Comparison of ENCODE assay signal across 14 cellular contexts in genomic region chr16:64532117-64532516, GRCh38.
DNase-seq lines count a peak whose midpoint lies in the region; ATAC-seq and TF ChIP-seq lines count a peak whose summit lies in the region.
"Had no signal": no experiment of that assay in that cellular context is flagged by ENCODE, and none has a peak within 500 bp of the region (broad histone marks: within the 10 kb centered on the region; RNA-seq: fewer than 3 reads in every experiment).

No MANE protein-coding gene starts in this region.

- H3K79me2 ChIP-seq in GM23338 (replicated peaks; ENCODE audit: insufficient read depth) (no peaks in the 10 kb centered on the region), MM.1S (ENCODE audit: low read length) (no peaks in the 10 kb centered on the region), osteoblast (ENCODE audit: insufficient read depth, low read length) (no peaks in the 10 kb centered on the region)

- H3K9me2 ChIP-seq in GM23338 (ENCODE audit: insufficient read depth) (peaks cover 28% of the 10 kb centered on the region), MM.1S (replicated peaks; ENCODE audit: insufficient read depth, low read length) (no peaks in the 10 kb centered on the region)

- peak overlapping the region; percentile 53; the same call in 1 of the 2 replicates for H2AFZ ChIP-seq in GM23338
- H2AFZ ChIP-seq in MM.1S (ENCODE audit: low read length) = no peak overlapping the region
- H2AFZ ChIP-seq in osteoblast (ENCODE audit: low read length) = peak overlapping the region; percentile 65

- H3K4me3 ChIP-seq in GM23338 = no peak overlapping the region
- no peak overlapping the region for H3K4me3 ChIP-seq in MM.1S (ENCODE audit: low read length)
- H3K4me3 ChIP-seq in endocrine pancreas (ENCODE audit: control insufficient read depth, insufficient read depth, low read length) = peak overlapping the region; percentile 26
- no peak overlapping the region for H3K4me3 ChIP-seq in osteoblast (ENCODE audit: insufficient read depth, low read length)
- H3K4me3 ChIP-seq: BLaER1 treated with 17β-estradiol and CSF1 and Interleukin-3, amounts not matched to agents 10 nM and 100 nM; GM12878 had no signal

- H3F3A ChIP-seq in GM23338 (replicated peaks; ENCODE audit: low read depth) = no peaks in the 10 kb centered on the region
- no peaks in the 10 kb centered on the region for H3F3A ChIP-seq in MM.1S (ENCODE audit: insufficient read depth, low read length)

- H3K9ac ChIP-seq in MM.1S (ENCODE audit: low read length) = no peak overlapping the region
- no peak overlapping the region for H3K9ac ChIP-seq in endocrine pancreas (ENCODE audit: control insufficient read depth, insufficient read depth, low read length)
- H3K9ac ChIP-seq: BLaER1 treated with 17β-estradiol and CSF1 and Interleukin-3, amounts not matched to agents 10 nM and 100 nM had no signal

- H3K9me3 ChIP-seq in MM.1S (replicated peaks; ENCODE audit: insufficient read depth, low read length) (no peaks in the 10 kb centered on the region), endocrine pancreas (ENCODE audit: control insufficient read depth, low read length) (no peaks in the 10 kb centered on the region), osteoblast (ENCODE audit: low read depth, low read length) (no peaks in the 10 kb centered on the region)

- H3K27ac ChIP-seq in GM23338 (ENCODE audit: low read depth) (no peak overlapping the region), MM.1S (ENCODE audit: low read length) (no peak overlapping the region), osteoblast (ENCODE audit: low read depth, low read length) (no peak overlapping the region)
- H3K27ac ChIP-seq: BLaER1 treated with 17β-estradiol and CSF1 and Interleukin-3, amounts not matched to agents 10 nM and 100 nM; HL-60 had no signal

- H3K4me1 ChIP-seq in GM23338 (ENCODE audit: insufficient read depth) = peaks cover 35% of the 10 kb centered on the region
- H3K4me1 ChIP-seq in MM.1S (ENCODE audit: low read length) = no peaks in the 10 kb centered on the region
- H3K4me1 ChIP-seq in endocrine pancreas (ENCODE audit: control insufficient read depth, insufficient read depth, low read length) = no peaks in the 10 kb centered on the region
- H3K4me1 ChIP-seq in osteoblast (ENCODE audit: insufficient read depth, low read length) = no peaks in the 10 kb centered on the region
- H3K4me1 ChIP-seq: BLaER1 treated with 17β-estradiol and CSF1 and Interleukin-3, amounts not matched to agents 10 nM and 100 nM had no signal

- H3K4me1 Mint-ChIP-seq in GM23338 = peaks cover 29% of the 10 kb centered on the region
- H3K4me1 Mint-ChIP-seq in natural killer cell treated with Interleukin-12 subunit alpha and Interleukin-12 subunit beta and Interleukin-15 and Interleukin-18, amount 100 ng/mL, for 72 hours (ENCODE audit: low read depth in 2 of 2) = no peaks in the 10 kb centered on the region
- H3K4me1 Mint-ChIP-seq: CD4-positive, CD25-positive, alpha-beta regulatory T cell had no signal

- TF ChIP-seq CTCF in GM23338 (conservative IDR thresholded peaks at IDR 0.05; ENCODE audit: low read depth in 2 of 2) (no peak), MM.1S (IDR thresholded peaks at IDR 0.05; ENCODE audit: low read length) (no peak), osteoblast (IDR thresholded peaks at IDR 0.05; ENCODE audit: extremely low read depth, low read depth, low read length) (no peak)

- peaks cover 5% of the 10 kb centered on the region for H3K27me3 Mint-ChIP-seq in GM23338 (ENCODE audit: insufficient read depth, low read depth, poor library complexity)
- H3K27me3 Mint-ChIP-seq in natural killer cell treated with Interleukin-12 subunit alpha and Interleukin-12 subunit beta and Interleukin-15 and Interleukin-18, amount 100 ng/mL, for 72 hours = no peaks in the 10 kb centered on the region
- H3K27me3 Mint-ChIP-seq: CD4-positive, CD25-positive, alpha-beta regulatory T cell had no signal

- no peak overlapping the region for H3K27ac Mint-ChIP-seq in GM23338
- no peak overlapping the region for H3K27ac Mint-ChIP-seq in natural killer cell treated with Interleukin-12 subunit alpha and Interleukin-12 subunit beta and Interleukin-15 and Interleukin-18, amount 100 ng/mL, for 72 hours
- H3K27ac Mint-ChIP-seq: CD4-positive, CD25-positive, alpha-beta regulatory T cell had no signal

- H3K27me3 ChIP-seq in GM23338 (ENCODE audit: insufficient read depth) (no peaks in the 10 kb centered on the region), MM.1S (replicated peaks; ENCODE audit: insufficient read depth, low read length) (no peaks in the 10 kb centered on the region), endocrine pancreas (ENCODE audit: control insufficient read depth, insufficient read depth, low read length) (no peaks in the 10 kb centered on the region), osteoblast (ENCODE audit: insufficient read depth, low read length) (no peaks in the 10 kb centered on the region)
- H3K27me3 ChIP-seq: BLaER1 treated with 17β-estradiol and CSF1 and Interleukin-3, amounts not matched to agents 10 nM and 100 nM had no signal

- no peaks in the 10 kb centered on the region; the same call in 2 of the 3 replicates for H3K36me3 Mint-ChIP-seq in GM23338 (ENCODE audit: low read depth)
- peaks cover under 1% of the 10 kb centered on the region for H3K36me3 Mint-ChIP-seq in natural killer cell treated with Interleukin-12 subunit alpha and Interleukin-12 subunit beta and Interleukin-15 and Interleukin-18, amount 100 ng/mL, for 72 hours
- H3K36me3 Mint-ChIP-seq: CD4-positive, CD25-positive, alpha-beta regulatory T cell had no signal

- ATAC-seq in GM23338 = no peak
- no peak for ATAC-seq in natural killer cell treated with Interleukin-12 subunit alpha and Interleukin-12 subunit beta and Interleukin-15 and Interleukin-18, amount 100 ng/mL, for 72 hours
- ATAC-seq: GM12878, HCT116 had no signal

- H3K4me2 ChIP-seq in GM23338 = no peak overlapping the region
- no peak overlapping the region for H3K4me2 ChIP-seq in MM.1S (ENCODE audit: low read depth, low read length)
- H3K4me2 ChIP-seq in osteoblast (ENCODE audit: insufficient read depth, low read length) = peak overlapping the region; percentile 52
- H3K4me2 ChIP-seq: BLaER1 treated with 17β-estradiol and CSF1 and Interleukin-3, amounts not matched to agents 10 nM and 100 nM had no signal

- H3K4me3 Mint-ChIP-seq in GM23338 = no peak overlapping the region
- H3K4me3 Mint-ChIP-seq in natural killer cell treated with Interleukin-12 subunit alpha and Interleukin-12 subunit beta and Interleukin-15 and Interleukin-18, amount 100 ng/mL, for 72 hours = no peak overlapping the region
- H3K4me3 Mint-ChIP-seq: CD4-positive, CD25-positive, alpha-beta regulatory T cell had no signal

- H4K20me1 ChIP-seq in GM23338 (replicated peaks; ENCODE audit: insufficient read depth) (no peaks in the 10 kb centered on the region), MM.1S (ENCODE audit: insufficient read depth, low read length) (no peaks in the 10 kb centered on the region), osteoblast (ENCODE audit: insufficient read depth, low read length) (no peaks in the 10 kb centered on the region)
- H4K20me1 ChIP-seq: BLaER1 treated with 17β-estradiol and CSF1 and Interleukin-3, amounts not matched to agents 10 nM and 100 nM had no signal

- no peaks in the 10 kb centered on the region; the same call in 2 of the 3 replicates for H3K9me3 Mint-ChIP-seq in GM23338
- H3K9me3 Mint-ChIP-seq in natural killer cell treated with Interleukin-12 subunit alpha and Interleukin-12 subunit beta and Interleukin-15 and Interleukin-18, amount 100 ng/mL, for 72 hours = peaks cover 25% of the 10 kb centered on the region

- H3K36me3 ChIP-seq in GM23338 (ENCODE audit: insufficient read depth) (no peaks in the 10 kb centered on the region), MM.1S (replicated peaks; ENCODE audit: insufficient read depth, low read length) (no peaks in the 10 kb centered on the region), endocrine pancreas (ENCODE audit: control insufficient read depth, insufficient read depth, low read length) (no peaks in the 10 kb centered on the region), osteoblast (ENCODE audit: insufficient read depth, low read length) (no peaks in the 10 kb centered on the region)
- H3K36me3 ChIP-seq: BLaER1 treated with 17β-estradiol and CSF1 and Interleukin-3, amounts not matched to agents 10 nM and 100 nM had no signal

- DNase-seq in GM23338 (ENCODE audit: low spot score) (no peak), MM.1S (peak; percentile 14), osteoblast (ENCODE audit: insufficient read length, low spot score, missing footprints) (no peak)
- no peak for DNase-seq in natural killer cell treated with Interleukin-12 subunit alpha and Interleukin-12 subunit beta and Interleukin-15 and Interleukin-18, amount 100 ng/mL, for 72 hours (ENCODE audit: low spot score)
- DNase-seq in stimulated activated naive CD4-positive, alpha-beta T cell (lab: John Stamatoyannopoulos, UW) = no peak
- DNase-seq in activated CD8-positive, alpha-beta memory T cell treated with anti-CD3 and anti-CD28 coated beads, Interleukin-2, amount 50 U/mL, for 48 hours = no peak
- DNase-seq: ACHN; CD4-positive, CD25-positive, alpha-beta regulatory T cell; DMS53 had no signal

TF ChIP-seq in GM23338, 12 proteins besides CTCF, POLR2A, EP300 and RAD21 (continues in another document):
- no peak for TF ChIP-seq NANOG (IDR thresholded peaks at IDR 0.05; ENCODE audit: borderline replicate concordance)
- no peak for TF ChIP-seq JUNB (IDR thresholded peaks at IDR 0.05; ENCODE audit: unreplicated experiment)
- no peak for TF ChIP-seq ZNF331 (CRISPR knock-in tag; IDR thresholded peaks at IDR 0.05; ENCODE audit: low read depth)
- TF ChIP-seq EZH2 (IDR thresholded peaks at IDR 0.05; ENCODE audit: low read depth, unreplicated experiment) = no peak
- no peak for TF ChIP-seq POLR2AphosphoS5 (IDR thresholded peaks at IDR 0.05; ENCODE audit: low read depth)
- TF ChIP-seq EZH2phosphoT487 (IDR thresholded peaks at IDR 0.05; ENCODE audit: unreplicated experiment) = no peak
- no peak for TF ChIP-seq ETS1 (IDR thresholded peaks at IDR 0.05)
